8 cellular contexts compared by ENCODE assay signal in genomic region chr4:15778191-15778741, GRCh38. TPM values are rescaled to one million over a fixed set of nuclear protein-coding genes. Genes with fewer than 3 reads are reported as not detected.
DNase-seq lines count a peak whose midpoint lies in the region; TF ChIP-seq lines count a peak whose summit lies in the region.

CD38 (plus strand) TSS chr4:15778328; CDS start chr4:15778415, 87 bp downstream.

- H3K36me3 ChIP-seq in ovary: no peaks in the 10 kb centered on the region

- peak; percentile 21 for DNase-seq in Daoy (ENCODE audit: low read depth)
- DNase-seq in GM20000 (ENCODE audit: low spot score): peak; percentile 83
- peak in 1 of 2 experiments; percentile 61 for DNase-seq in HL-60 (ENCODE audit: low read depth in 1 of 2, low spot score in 1 of 2)
- peak; percentile 82 for DNase-seq in activated CD8-positive, alpha-beta memory T cell treated with anti-CD3 and anti-CD28 coated beads for 24 hours
- DNase-seq in germinal center (ENCODE audit: low spot score): peak; percentile 72
- peak in 1 of 5 donors; percentile 12 for DNase-seq in ovary
- no peak for DNase-seq in effector CD4-positive, alpha-beta T cell
- DNase-seq in NCI-H1436 (lab: John Stamatoyannopoulos, UW): no peak

- H3K4me1 ChIP-seq in ovary (ENCODE audit: insufficient read depth): peaks cover 2% of the 10 kb centered on the region

- H3K9me3 ChIP-seq in ovary: no peaks in the 10 kb centered on the region

- no peaks in the 10 kb centered on the region for H3K27me3 ChIP-seq in HL-60 (ENCODE audit: insufficient read depth, poor library complexity, severe bottlenecking)
- no peaks in the 10 kb centered on the region for H3K27me3 ChIP-seq in ovary

- no peak for TF ChIP-seq EP300 in ovary (IDR thresholded peaks at IDR 0.05)

- no peak for TF ChIP-seq CTCF in GM20000 (IDR thresholded peaks at IDR 0.05; ENCODE audit: extremely low read depth, missing control alignments)
- TF ChIP-seq CTCF in HL-60 (IDR thresholded peaks at IDR 0.05; ENCODE audit: insufficient read depth, low read length): no peak
- TF ChIP-seq CTCF in ovary (IDR thresholded peaks at IDR 0.05): no peak

- 3 to 7% (median 4%) methylated on average over 17 to 36 of the region's 36 CpGs for WGBS in ovary, 3 donors

- intact Hi-C loops in ovary (cut with DNase I): no loop called here

- TF ChIP-seq POLR2A in ovary (IDR thresholded peaks at IDR 0.05): no peak

- H3K27ac ChIP-seq in HL-60 (replicated peaks) (peak within 1 kb of the TSS; percentile 61), ovary (no peak within 1 kb of the TSS)

- H3K4me3 ChIP-seq in HL-60 (replicated peaks; ENCODE audit: insufficient read depth, low read length) (peak within 1 kb of the TSS; percentile 64), ovary (peak within 1 kb of the TSS; percentile 42)

RNA-seq across cellular contexts. Expression of gene CD38, which starts in this region (rescaled TPM):
- 0.40 and 7.4 TPM in 2 replicates for total RNA-seq in Daoy (2014; rRNA removed; shearing (Covaris generic))
- total RNA-seq in ovary: 1 to 10 TPM in 3 of 7 donors, under 1 TPM in 4; 0.23 to 9.5 (median 0.97) TPM
- 1 to 10 TPM in 1 of 2 donors, under 1 TPM in 1; 0.25 to 3.0 TPM for polyA plus RNA-seq in ovary

Comparison
In these comparisons a context has a peak if more than half of its experiments do, and no peak if none do; other contexts are left out.
1. DNase-seq: peak in Daoy (single experiment), GM20000 (single experiment), activated CD8-positive, alpha-beta memory T cell treated with anti-CD3 and anti-CD28 coated beads for 24 hours (single experiment) and germinal center (single experiment); none in effector CD4-positive, alpha-beta T cell (single experiment) and NCI-H1436 (single experiment).